Comparison of ENCODE assay signal across 10 cellular contexts in the genomic region with DNA sequence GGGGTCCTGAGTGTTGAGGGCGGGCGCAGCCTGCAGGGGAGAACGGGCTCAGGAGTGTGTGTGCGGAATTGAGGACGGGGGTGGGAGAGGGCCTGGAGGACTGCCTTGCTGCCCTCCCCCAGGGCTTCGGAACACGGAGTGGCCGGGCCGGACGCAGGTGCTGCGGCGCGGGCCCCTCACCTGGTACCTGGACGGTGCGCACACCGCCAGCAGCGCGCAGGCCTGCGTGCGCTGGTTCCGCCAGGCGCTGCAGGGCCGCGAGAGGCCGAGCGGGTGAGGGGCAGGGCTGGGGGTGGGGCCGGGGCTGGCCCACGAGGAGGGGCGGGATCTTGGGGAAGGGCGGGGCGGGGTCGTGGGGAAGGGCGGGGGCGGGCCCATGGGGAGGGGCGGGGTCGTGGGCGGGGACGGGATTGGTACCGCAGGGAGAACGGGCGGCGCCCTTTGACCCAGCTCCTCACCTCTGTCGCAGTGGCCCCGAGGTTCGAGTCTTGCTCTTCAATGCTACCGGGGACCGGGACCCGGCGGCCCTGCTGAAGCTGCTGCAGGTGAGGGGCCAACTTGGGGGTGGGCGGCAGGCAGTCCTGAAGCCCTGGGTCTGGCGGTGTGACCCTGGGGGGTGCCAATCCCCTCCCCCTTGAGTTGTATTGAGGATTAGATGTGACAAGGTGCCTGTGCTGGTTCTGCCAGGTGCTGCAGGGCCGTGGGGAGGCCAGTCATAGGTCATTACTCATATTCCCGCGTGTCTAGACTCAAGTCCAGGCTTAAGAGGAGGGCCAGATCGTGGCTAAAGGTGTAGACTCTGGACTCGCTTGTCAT. TPM values are rescaled to one million over a fixed set of nuclear protein-coding genes. Genes with fewer than 3 reads are reported as not detected.
DNase-seq lines count a peak whose midpoint lies in the region; ATAC-seq, FAIRE-seq and TF ChIP-seq lines count a peak whose summit lies in the region.
"Had no signal": no experiment of that assay in that cellular context is flagged by ENCODE, and none has a peak within 500 bp of the region (broad histone marks: within the 10 kb centered on the region; RNA-seq: fewer than 3 reads in every experiment).

No MANE protein-coding gene starts in this region.

- H2AFZ ChIP-seq in GM12878 (ENCODE audit: control insufficient read depth, low read depth, low read length) = no peak overlapping the region

- SMC1A ChIA-PET in GM12878 (lab: Charles Lee; ENCODE audit: uncharacterized antibody, unreplicated experiment) = no interaction called here

- no peak for TF ChIP-seq POLR2A in GM12878 (IDR thresholded peaks at IDR 0.05; ENCODE audit: low read depth, low read length)

- H3K9ac ChIP-seq in GM12878 (ENCODE audit: control insufficient read depth, insufficient read depth, low read length) (no peak overlapping the region), iPS-15b (ENCODE audit: low read depth, low read length) (no peak overlapping the region)

- POLR2A ChIA-PET in HEK293T (lab: Yijun Ruan, JAX) (interaction anchor here (1.3 kb wide), 1 partner anchor 75 kb away, joined by 5 read pairs; a partner anchor contains a TSS), GM12878 (lab: Charles Lee) (interaction anchor here (1.2 kb wide), 1 partner anchor 9 kb away, joined by 3 read pairs; no protein-coding TSS in a partner anchor)

- ATAC-seq in GM12878 (peak; percentile 75), GM21737 (IDR thresholded peaks at IDR 0.05; ENCODE audit: unreplicated experiment) (no peak), omental fat pad (ENCODE audit: low FRiP score) (no peak), GM18867 (IDR thresholded peaks at IDR 0.05; ENCODE audit: unreplicated experiment) (no peak)

- H3K36me3 ChIP-seq in GM12878 (ENCODE audit: control insufficient read depth in 2 of 2, insufficient read depth in 2 of 2, low read length in 1 of 2) = peaks cover 3 to 27% of the 10 kb centered on the region in 2 experiments; a peak in 3 of 4 replicates
- peaks cover 34% of the 10 kb centered on the region for H3K36me3 ChIP-seq in iPS-15b (ENCODE audit: control insufficient read depth, insufficient read depth, low read length)
- peaks cover 6 to 12% of the 10 kb centered on the region in 2 donors for H3K36me3 ChIP-seq in small intestine (ENCODE audit: control insufficient read depth in 2 of 2, insufficient read depth in 2 of 2, low read length in 2 of 2)

- no peak for TF ChIP-seq EP300 in GM12878 (IDR thresholded peaks at IDR 0.05; ENCODE audit: borderline replicate concordance in 1 of 2, control insufficient read depth in 1 of 2, low read depth in 2 of 2, low read length in 2 of 2)

- BruUV-seq in GM12878 (replicated peaks; lab: Mats Ljungman, UMichigan) = no TSS peak

- RAD21 ChIA-PET in GM12878 (lab: Charles Lee; ENCODE audit: unreplicated experiment) = no interaction called here

- 0 out of 2 replicates have a peak, but pooled peaks cover under 1% of the 10 kb centered on the region for H3K79me2 ChIP-seq in GM12878 (ENCODE audit: control insufficient read depth, insufficient read depth, low read length)

- H3K27ac ChIP-seq in GM12878 (ENCODE audit: control insufficient read depth, insufficient read depth) (no peak overlapping the region), small intestine (ENCODE audit: low read depth in 1 of 2, low read length in 1 of 2) (peak overlapping the region; percentile 67 to 79)

- intact Hi-C loops in GM12878 (cut with micrococcal nuclease; ENCODE audit: unreplicated experiment) = no loop called here

- no peaks in the 10 kb centered on the region for H3K27me3 ChIP-seq in GM12878 (replicated peaks in 1 of 2; ENCODE audit: control insufficient read depth in 2 of 2, insufficient read depth in 2 of 2, low read length in 1 of 2)
- H3K27me3 ChIP-seq in iPS-15b (ENCODE audit: control insufficient read depth, insufficient read depth, low read length) = no peaks in the 10 kb centered on the region
- no peaks in the 10 kb centered on the region for H3K27me3 ChIP-seq in small intestine (ENCODE audit: control insufficient read depth in 2 of 2, insufficient read depth in 2 of 2, low read length in 2 of 2)

- CTCF ChIA-PET in HEK293T (lab: Yijun Ruan, JAX) (no interaction called here), GM12878 (lab: Yijun Ruan, JAX) (no interaction called here)

- TF ChIP-seq RAD21 in GM12878 (IDR thresholded peaks at IDR 0.05; ENCODE audit: insufficient read depth, low read depth, low read length) = no peak

- in situ Hi-C loops in GM12878 (cut with MboI) = no loop called here

- H3K9me3 ChIP-seq in GM12878 (replicated peaks; ENCODE audit: control insufficient read depth, insufficient read depth, low read length) = no peaks in the 10 kb centered on the region
- no peaks in the 10 kb centered on the region for H3K9me3 ChIP-seq in iPS-15b (ENCODE audit: control insufficient read depth, insufficient read depth, low read length)
- H3K9me3 ChIP-seq in small intestine (ENCODE audit: control insufficient read depth, low read depth) = no peaks in the 10 kb centered on the region

- no peaks in the 10 kb centered on the region; the same call in 1 of the 2 replicates for H4K20me1 ChIP-seq in GM12878 (ENCODE audit: control insufficient read depth, insufficient read depth)

- no peak for FAIRE-seq in GM12878 (lab: Jason Lieb, UNC)
- no peak for FAIRE-seq in small intestine (lab: Jason Lieb, UNC)

- no peaks in the 10 kb centered on the region for H3K4me1 ChIP-seq in GM12878 (ENCODE audit: control insufficient read depth, insufficient read depth, low read length)
- H3K4me1 ChIP-seq in iPS-15b (ENCODE audit: control insufficient read depth, insufficient read depth, low read length) = no peaks in the 10 kb centered on the region
- no peaks in the 10 kb centered on the region for H3K4me1 ChIP-seq in small intestine (ENCODE audit: control insufficient read depth in 2 of 2, insufficient read depth in 1 of 2, low read depth in 1 of 2, low read length in 1 of 2)

- H3K4me2 ChIP-seq in GM12878 (ENCODE audit: control insufficient read depth, insufficient read depth) = no peak overlapping the region

- H3K4me3 ChIP-seq in GM12878 = no peak overlapping the region
- H3K4me3 ChIP-seq in iPS-15b (ENCODE audit: low read depth, low read length) = peak overlapping the region; percentile 6
- peak overlapping the region in 1 of 2 donors; percentile 11 for H3K4me3 ChIP-seq in small intestine (ENCODE audit: low read depth in 1 of 2, low read length in 2 of 2)

- WGBS in GM12878 (ENCODE audit: insufficient coverage, insufficient replicate concordance, low lambda C conversion rate, missing lambda C conversion rate) = 96% methylated on average over 19 of the region's 56 CpGs
- 27 to 52% (median 36%) methylated on average over 20 to 56 of the region's 56 CpGs for WGBS in small intestine, 3 donors

- TF ChIP-seq CTCF in GM12878 (IDR thresholded peaks at IDR 0.05 in 2 of 3, conservative IDR thresholded peaks at IDR 0.05 in 1 of 3; ENCODE audit: control insufficient read depth in 2 of 3, extremely low read depth in 1 of 3, insufficient read depth in 1 of 3, low read depth in 3 of 3, low read length in 3 of 3) (no peak), omental fat pad (IDR thresholded peaks at IDR 0.05) (no peak)

- DNase-seq in HEK293T (ENCODE audit: extremely low spot score) = peak; percentile 89
- no peak for DNase-seq in GM12878 (ENCODE audit: low read depth, low spot score)
- DNase-seq in small intestine = peak; percentile 82
- no peak for DNase-seq in omental fat pad (ENCODE audit: low spot score)
- DNase-seq in HT-29 (ENCODE audit: low spot score) = no peak
- DNase-seq: activated CD4-positive, CD25-positive, alpha-beta regulatory T cell; nucleus accumbens had no signal

RNA-seq across cellular contexts. Expression of a gene that starts 7.1 kb away (rescaled TPM):
- 131 and 132 TPM in 2 replicates for total RNA-seq in GM12878 (2013; cell fraction: nucleolus; rRNA removed)
- 62.8 and 79.6 TPM in 2 replicates for total RNA-seq in GM12878 (2014; rRNA removed)
- 43.3 and 44.4 TPM in 2 replicates for total RNA-seq in GM12878 (2014; rRNA removed; fragmentation: Illumina TruSeq; extraction: Trizol)
- 89.3 and 98.3 TPM in 2 replicates for total RNA-seq in GM12878 (2021)
- polyA plus RNA-seq in GM12878 (2011; ENCODE audit: low read depth) = 30.5 TPM
- 34.1 and 64.4 TPM in 2 replicates for polyA plus RNA-seq in GM12878 (2011; rRNA removed)
- 91.2 and 99.0 TPM in 2 replicates for polyA plus RNA-seq in GM12878 (2011; cell fraction: cytosol; rRNA removed)
- polyA plus RNA-seq in GM12878 (2011; cell fraction: nucleus; rRNA removed) = 158 and 216 TPM in 2 replicates
- polyA plus RNA-seq in GM12878 (2012) = 47.6 and 62.7 TPM in 2 replicates
- polyA plus RNA-seq in GM12878 (2014; fragmentation: Illumina TruSeq; extraction: Trizol) = 49.0 and 81.2 TPM in 2 replicates
- 1 to 10 TPM; 1.2 to 8.2 TPM for polyA plus RNA-seq in GM12878 (2014; fragmentation: Nextera tagmentation; extraction: Ambion mirVana)
- polyA plus RNA-seq in GM12878 (2014; rRNA removed) = 88.1 and 95.0 TPM in 2 replicates
- 100 to 1,000 TPM; 112 to 127 TPM for polyA plus RNA-seq in GM12878 (2016; fragmentation: Nextera tagmentation; extraction: Ambion mirVana)
- polyA minus RNA-seq in GM12878 (2011; rRNA and poly(A)+ RNA removed) = 61.6 and 82.1 TPM in 2 replicates
- polyA minus RNA-seq in GM12878 (2011; cell fraction: cytosol; rRNA and poly(A)+ RNA removed) = 29.7 and 45.3 TPM in 2 replicates
- 25.9 and 46.4 TPM in 2 replicates for polyA minus RNA-seq in GM12878 (2011; cell fraction: nucleus; rRNA and poly(A)+ RNA removed)
- polyA plus RNA-seq in small intestine = 10 to 100 TPM; 24.4 to 45.8 (median 33.8) TPM
- 100 to 1,000 TPM in 2 of 4 donors, 10 to 100 TPM in 2; 87.1 to 167 (median 99.5) TPM for total RNA-seq in omental fat pad
- total RNA-seq in HT-29 (2014; rRNA removed; shearing (Covaris generic)) = 180 and 200 TPM in 2 replicates

RNA-seq across cellular contexts. Expression of a gene that starts 23.9 kb away (rescaled TPM):
- 59.1 and 66.1 TPM in 2 replicates for total RNA-seq in GM12878 (2013; cell fraction: nucleolus; rRNA removed)
- total RNA-seq in GM12878 (2014; rRNA removed) (33.6 and 34.3 TPM in 2 replicates), GM12878 (2014; rRNA removed; fragmentation: Illumina TruSeq; extraction: Trizol) (24.5 and 25.2 TPM in 2 replicates), GM12878 (2021) (86.3 and 92.6 TPM in 2 replicates), omental fat pad (100 to 1,000 TPM in 1 of 4 donors, 10 to 100 TPM in 3; 69.8 to 117 (median 85.8) TPM)
- polyA plus RNA-seq in GM12878 (2011; ENCODE audit: low read depth) = 20.6 TPM
- polyA plus RNA-seq in GM12878 (2011; rRNA removed) (30.3 and 46.5 TPM in 2 replicates), GM12878 (2014; fragmentation: Illumina TruSeq; extraction: Trizol) (41.7 and 57.0 TPM in 2 replicates), GM12878 (2014; fragmentation: Nextera tagmentation; extraction: Ambion mirVana) (1 to 10 TPM; 7.3 to 9.6 TPM), GM12878 (2014; rRNA removed) (56.7 and 59.9 TPM in 2 replicates), GM12878 (2016; fragmentation: Nextera tagmentation; extraction: Ambion mirVana) (10 to 100 TPM; 80.9 to 85.5 TPM), small intestine (10 to 100 TPM; 34.0 to 35.1 (median 34.2) TPM)
- polyA plus RNA-seq in GM12878 (2011; cell fraction: cytosol; rRNA removed) = 51.1 and 55.6 TPM in 2 replicates
- 219 and 246 TPM in 2 replicates for polyA plus RNA-seq in GM12878 (2011; cell fraction: nucleus; rRNA removed)
- polyA plus RNA-seq in GM12878 (2012) = 44.8 and 52.0 TPM in 2 replicates
- 59.7 and 75.9 TPM in 2 replicates for polyA minus RNA-seq in GM12878 (2011; rRNA and poly(A)+ RNA removed)
- polyA minus RNA-seq in GM12878 (2011; cell fraction: cytosol; rRNA and poly(A)+ RNA removed) = 26.9 TPM in 2 replicates
- 35.4 and 52.2 TPM in 2 replicates for polyA minus RNA-seq in GM12878 (2011; cell fraction: nucleus; rRNA and poly(A)+ RNA removed)
- 42.6 and 45.4 TPM in 2 replicates for total RNA-seq in HT-29 (2014; rRNA removed; shearing (Covaris generic))

RNA-seq across cellular contexts. Expression of a gene that starts 31.3 kb away (rescaled TPM):
- total RNA-seq in GM12878 (2013; cell fraction: nucleolus; rRNA removed) = 28.6 and 33.2 TPM in 2 replicates
- 16.1 and 19.0 TPM in 2 replicates for total RNA-seq in GM12878 (2014; rRNA removed)
- total RNA-seq in GM12878 (2014; rRNA removed; fragmentation: Illumina TruSeq; extraction: Trizol) = 8.4 and 9.0 TPM in 2 replicates
- 21.0 and 23.5 TPM in 2 replicates for total RNA-seq in GM12878 (2021)
- 11.2 TPM for polyA plus RNA-seq in GM12878 (2011; ENCODE audit: low read depth)
- 3.2 and 13.5 TPM in 2 replicates for polyA plus RNA-seq in GM12878 (2011; rRNA removed)
- polyA plus RNA-seq in GM12878 (2011; cell fraction: cytosol; rRNA removed) = 18.5 and 20.4 TPM in 2 replicates
- 32.4 and 46.4 TPM in 2 replicates for polyA plus RNA-seq in GM12878 (2011; cell fraction: nucleus; rRNA removed)
- 17.4 and 22.8 TPM in 2 replicates for polyA plus RNA-seq in GM12878 (2012)
- 4.4 and 11.6 TPM in 2 replicates for polyA plus RNA-seq in GM12878 (2014; fragmentation: Illumina TruSeq; extraction: Trizol)
- 1 to 10 TPM; 1.2 to 1.9 TPM for polyA plus RNA-seq in GM12878 (2014; fragmentation: Nextera tagmentation; extraction: Ambion mirVana)
- polyA plus RNA-seq in GM12878 (2014; rRNA removed) = 19.5 and 25.2 TPM in 2 replicates
- polyA plus RNA-seq in GM12878 (2016; fragmentation: Nextera tagmentation; extraction: Ambion mirVana) = 10 to 100 TPM; 20.7 to 23.2 TPM
- 30.6 and 32.1 TPM in 2 replicates for polyA minus RNA-seq in GM12878 (2011; rRNA and poly(A)+ RNA removed)
- 13.5 and 19.3 TPM in 2 replicates for polyA minus RNA-seq in GM12878 (2011; cell fraction: cytosol; rRNA and poly(A)+ RNA removed)
- 10.2 and 18.5 TPM in 2 replicates for polyA minus RNA-seq in GM12878 (2011; cell fraction: nucleus; rRNA and poly(A)+ RNA removed)
- 10 to 100 TPM in 1 of 3 donors, 1 to 10 TPM in 1, under 1 TPM in 1; 0.67 to 12.6 (median 3.8) TPM for polyA plus RNA-seq in small intestine
- total RNA-seq in omental fat pad = 10 to 100 TPM in 3 of 4 donors, 1 to 10 TPM in 1; 7.1 to 33.6 (median 17.2) TPM
- not detected in 2 replicates for total RNA-seq in HT-29 (2014; rRNA removed; shearing (Covaris generic))

RNA-seq across cellular contexts. Expression of a gene that starts 44.7 kb away (rescaled TPM):
- total RNA-seq in GM12878 (2013; cell fraction: nucleolus; rRNA removed) = 4.0 and 5.4 TPM in 2 replicates
- 0.60 and 0.79 TPM in 2 replicates for total RNA-seq in GM12878 (2014; rRNA removed)
- 0.64 and 1.0 TPM in 2 replicates for total RNA-seq in GM12878 (2014; rRNA removed; fragmentation: Illumina TruSeq; extraction: Trizol)
- 9.1 and 10.1 TPM in 2 replicates for total RNA-seq in GM12878 (2021)
- 1.8 TPM for polyA plus RNA-seq in GM12878 (2011; ENCODE audit: low read depth)
- polyA plus RNA-seq in GM12878 (2011; rRNA removed) = 0.16 and 0.18 TPM in 2 replicates
- 0.37 and 0.43 TPM in 2 replicates for polyA plus RNA-seq in GM12878 (2011; cell fraction: cytosol; rRNA removed)
- polyA plus RNA-seq in GM12878 (2011; cell fraction: nucleus; rRNA removed) = 1.2 and 1.6 TPM in 2 replicates
- 4.8 and 5.9 TPM in 2 replicates for polyA plus RNA-seq in GM12878 (2012)
- 0.98 and 3.0 TPM in 2 replicates for polyA plus RNA-seq in GM12878 (2014; fragmentation: Illumina TruSeq; extraction: Trizol)
- polyA plus RNA-seq in GM12878 (2014; fragmentation: Nextera tagmentation; extraction: Ambion mirVana) = under 1 TPM; 0.14 to 0.24 TPM
- 3.3 and 4.2 TPM in 2 replicates for polyA plus RNA-seq in GM12878 (2014; rRNA removed)
- 1 to 10 TPM; 4.2 to 5.0 TPM for polyA plus RNA-seq in GM12878 (2016; fragmentation: Nextera tagmentation; extraction: Ambion mirVana)
- polyA minus RNA-seq in GM12878 (2011; rRNA and poly(A)+ RNA removed) = 0.15 and 0.41 TPM in 2 replicates
- 1.2 and 2.0 TPM in 2 replicates for polyA minus RNA-seq in GM12878 (2011; cell fraction: cytosol; rRNA and poly(A)+ RNA removed)
- polyA minus RNA-seq in GM12878 (2011; cell fraction: nucleus; rRNA and poly(A)+ RNA removed) = 0.12 and 0.67 TPM in 2 replicates
- polyA plus RNA-seq in small intestine = 10 to 100 TPM in 1 of 3 donors, 1 to 10 TPM in 2; 3.1 to 84.0 (median 5.7) TPM
- 100 to 1,000 TPM in 2 of 4 donors, 10 to 100 TPM in 2; 34.3 to 200 (median 120) TPM for total RNA-seq in omental fat pad
- 6.1 and 6.4 TPM in 2 replicates for total RNA-seq in HT-29 (2014; rRNA removed; shearing (Covaris generic))

Comparison
In these comparisons a context has a peak if more than half of its experiments do, and no peak if none do; other contexts are left out.
1. DNase-seq: peak in HEK293T (single experiment) and small intestine (single experiment); none in GM12878 (single experiment), omental fat pad (single experiment) and HT-29 (single experiment).